Comparison of ENCODE assay signal across 21 cellular contexts in genomic region chr1:203422656-203423055, GRCh38. TPM values are rescaled to one million over a fixed set of nuclear protein-coding genes. Genes with fewer than 3 reads are reported as not detected.
A peak's percentile ranks its signal among the peaks of the same experiment; 100 is the strongest.
DNase-seq lines count a peak whose midpoint lies in the region; ATAC-seq, FAIRE-seq and TF ChIP-seq lines count a peak whose summit lies in the region.
"Had no signal": no experiment of that assay in that cellular context is flagged by ENCODE, and none has a peak within 500 bp of the region (broad histone marks: within the 10 kb centered on the region; RNA-seq: fewer than 3 reads in every experiment).

No MANE protein-coding gene starts in this region.

- H3K27me3 ChIP-seq in astrocyte (ENCODE audit: insufficient read depth, low read length) (peaks cover 28% of the 10 kb centered on the region), prostate gland (replicated peaks; ENCODE audit: insufficient read depth) (no peaks in the 10 kb centered on the region), testis (no peaks in the 10 kb centered on the region)

- peaks cover 6% of the 10 kb centered on the region for H3K4me1 ChIP-seq in astrocyte (ENCODE audit: insufficient read depth, low read length)
- no peaks in the 10 kb centered on the region for H3K4me1 ChIP-seq in prostate gland (replicated peaks)
- no peaks in the 10 kb centered on the region for H3K4me1 ChIP-seq in testis

- H3K9me3 ChIP-seq in astrocyte (ENCODE audit: insufficient read depth, low read depth, low read length) (no peaks in the 10 kb centered on the region), prostate gland (no peaks in the 10 kb centered on the region), testis (no peaks in the 10 kb centered on the region)

- 62% methylated on average over 2 of the region's 2 CpGs for WGBS in prostate gland
- 92 to 98% methylated on average over 2 of the region's 2 CpGs for WGBS in testis, 2 donors

- peaks cover 33% of the 10 kb centered on the region for H3K27me3 Mint-ChIP-seq in astrocyte (ENCODE audit: low read depth, unreplicated experiment)

- H2AFZ ChIP-seq in astrocyte (ENCODE audit: low read depth, low read length), result no peak overlapping the region

- no peak overlapping the region for H3K4me3 ChIP-seq in astrocyte (ENCODE audit: insufficient read depth, low read depth, low read length)
- H3K4me3 ChIP-seq in prostate gland, result no peak overlapping the region
- H3K4me3 ChIP-seq in testis, result no peak overlapping the region

- H4K20me1 ChIP-seq in astrocyte (ENCODE audit: insufficient read depth, low read length), result no peaks in the 10 kb centered on the region

- no peaks in the 10 kb centered on the region for H3K9me3 Mint-ChIP-seq in astrocyte (ENCODE audit: unreplicated experiment)
- H3K9me3 Mint-ChIP-seq: CD14-positive monocyte; T-helper 1 cell treated with Interleukin-12 subunit alpha and Interleukin-12 subunit beta and Interleukin-4 antibody, amounts not matched to agents 30 μg/mL and 1 μg/mL, for 36 hours had no signal

- no peaks in the 10 kb centered on the region for H3K36me3 Mint-ChIP-seq in astrocyte (ENCODE audit: low read depth, unreplicated experiment)
- H3K36me3 Mint-ChIP-seq: CD14-positive monocyte had no signal

- no peak overlapping the region for H3K4me2 ChIP-seq in astrocyte (ENCODE audit: low read length)

- H3K4me1 Mint-ChIP-seq in astrocyte (ENCODE audit: low read depth, unreplicated experiment), result peaks cover 14% of the 10 kb centered on the region

- intact Hi-C loops in prostate gland (cut with DNase I), result no loop called here
- intact Hi-C loops in testis (cut with DNase I; ENCODE audit: low total_unique reads), result no loop called here

- DNase-seq in EH (ENCODE audit: low read depth) (peak; percentile 89), HT-29 (ENCODE audit: low spot score) (peak; percentile 18), astrocyte (ENCODE audit: low read depth) (peak; percentile 22), prostate gland (ENCODE audit: low spot score) (peak; percentile 21), OCI-M2 (lab: John Stamatoyannopoulos, UW; ENCODE audit: unreplicated experiment) (no peak), testis (no peak)
- no peak for DNase-seq in central memory CD4-positive, alpha-beta T cell
- DNase-seq: COR-L47, DMS153, NCI-H1105, NCI-H187 treated with DMSO at 0.1 percent for 48 hours, NCI-H2171, NCI-H774 had no signal

- no peak overlapping the region for H3K27ac Mint-ChIP-seq in astrocyte (ENCODE audit: unreplicated experiment)
- H3K27ac Mint-ChIP-seq: CD14-positive monocyte; T-helper 1 cell treated with Interleukin-12 subunit alpha and Interleukin-12 subunit beta and Interleukin-4 antibody, amounts not matched to agents 30 μg/mL and 1 μg/mL, for 36 hours had no signal

- H3K4me3 Mint-ChIP-seq in astrocyte (ENCODE audit: unreplicated experiment), result no peak overlapping the region
- H3K4me3 Mint-ChIP-seq: T-helper 1 cell treated with Interleukin-12 subunit alpha and Interleukin-12 subunit beta and Interleukin-4 antibody, amounts not matched to agents 30 μg/mL and 1 μg/mL, for 36 hours had no signal

- no peak overlapping the region for H3K27ac ChIP-seq in astrocyte (ENCODE audit: low read depth, low read length)
- no peak overlapping the region for H3K27ac ChIP-seq in prostate gland
- H3K27ac ChIP-seq in testis, result no peak overlapping the region

- no peak for TF ChIP-seq CTCF in astrocyte (IDR thresholded peaks at IDR 0.05; ENCODE audit: insufficient read depth, low read depth, low read length)
- no peak for TF ChIP-seq CTCF in prostate gland (IDR thresholded peaks at IDR 0.05)
- no peak for TF ChIP-seq CTCF in testis (IDR thresholded peaks at IDR 0.05)

- no peaks in the 10 kb centered on the region for H3K79me2 ChIP-seq in astrocyte (ENCODE audit: insufficient read depth, low read length)

- no peak overlapping the region for H3K9ac ChIP-seq in astrocyte (ENCODE audit: low read length)

- ATAC-seq in HG02798 (IDR thresholded peaks at IDR 0.05; ENCODE audit: poor library complexity, unreplicated experiment), result no peak
- ATAC-seq: Panc1, Right ventricle myocardium inferior, SK-N-SH treated with all-trans-retinoic acid at 6 μM for 48 hours had no signal

- TF ChIP-seq POLR2A in prostate gland (IDR thresholded peaks at IDR 0.05), result no peak
- TF ChIP-seq POLR2A in testis (IDR thresholded peaks at IDR 0.05), result no peak

- no peaks in the 10 kb centered on the region for H3K36me3 ChIP-seq in astrocyte (ENCODE audit: insufficient read depth, low read length)
- H3K36me3 ChIP-seq in prostate gland, result no peaks in the 10 kb centered on the region
- no peaks in the 10 kb centered on the region for H3K36me3 ChIP-seq in testis (ENCODE audit: low read depth, missing control alignments)

- no peak for FAIRE-seq in astrocyte (lab: Jason Lieb, UNC)
- FAIRE-seq: GM12891 had no signal

RNA-seq across cellular contexts. Expression of gene PRELP, which starts 53.0 kb away (rescaled TPM):
- total RNA-seq in HT-29 (2014; rRNA removed; shearing (Covaris generic)), result 0.13 TPM in 1 of 2 replicates, not detected in the other
- total RNA-seq in astrocyte (0.07 TPM in 1 of 2 replicates, not detected in the other), prostate gland (10 to 100 TPM; 17.9 to 43.2 TPM), testis (1 to 10 TPM; 9.6 to 10.0 TPM)
- 26.5 TPM for polyA plus RNA-seq in testis (ENCODE audit: insufficient read depth, low read depth, low replicate concordance)
- total RNA-seq: NCI-H460 had no signal
- polyA plus RNA-seq: CD14-positive monocyte had no signal

Comparison
In these comparisons a context has a peak if more than half of its experiments do, and no peak if none do; other contexts are left out.
1. DNase-seq: peak in EH (single experiment), HT-29 (single experiment), astrocyte (single experiment) and prostate gland (single experiment); none in central memory CD4-positive, alpha-beta T cell (single experiment), OCI-M2 (single experiment) and testis (single experiment).